29 cellular contexts compared by ENCODE assay signal in the genomic region with DNA sequence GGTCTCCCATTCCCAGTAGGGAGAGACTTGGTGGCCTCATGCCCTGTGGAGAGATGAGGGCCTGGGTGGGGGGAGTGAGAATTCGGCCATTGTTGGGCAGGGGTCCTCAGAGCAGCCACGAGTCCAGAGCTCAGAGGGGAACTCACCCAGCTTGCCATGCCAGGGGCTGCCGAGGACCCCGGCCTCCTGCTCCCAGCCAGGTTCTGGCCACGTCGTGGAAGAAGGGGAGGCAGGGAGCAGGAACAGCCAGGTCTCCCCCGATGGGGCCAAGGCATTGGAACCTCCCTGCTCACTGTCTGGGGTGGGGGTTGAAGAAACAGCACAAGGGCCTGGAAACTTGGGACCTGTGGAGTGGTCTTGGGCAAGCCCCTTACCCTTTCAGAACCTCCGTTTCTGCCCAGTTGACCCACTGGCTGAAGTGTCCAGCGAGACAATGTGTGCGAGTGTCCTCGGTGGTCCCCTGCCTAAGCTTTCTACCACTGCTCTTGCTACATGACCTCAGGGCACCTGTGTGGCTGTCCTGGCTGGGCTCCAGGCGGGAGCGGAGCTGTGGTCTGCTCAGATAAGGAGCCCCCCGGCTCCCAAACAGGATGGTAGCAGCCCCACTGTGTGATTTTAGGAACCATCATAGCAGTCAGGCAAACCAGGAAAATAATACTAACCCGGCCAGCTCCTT.
"Had no signal": no experiment of that assay in that cellular context is flagged by ENCODE, and none has a peak within 500 bp of the region (broad histone marks: within the 10 kb centered on the region; RNA-seq: fewer than 3 reads in every experiment).

No MANE protein-coding gene starts in this region.

- DNase-seq: colonic mucosa; effector CD8-positive, alpha-beta T cell; erythroblast; esophagus squamous epithelium; foreskin melanocyte; glutamatergic neuron; heart right ventricle; hypothalamus; immature natural killer cell; islet precursor cell; kidney glomerular epithelial cell; left colon; left ventricle myocardium inferior; lower lobe of right lung; naive thymus-derived CD8-positive, alpha-beta T cell; stimulated activated CD4-positive, alpha-beta T cell treated with anti-CD3 and anti-CD28 coated beads, Interleukin-12 subunit alpha, Interleukin-12 subunit beta, amount 100 ng/mL, for 4 hours; stimulated activated CD4-positive, alpha-beta T cell treated with anti-CD3 and anti-CD28 coated beads, Interleukin-2, amount 100 ng/mL, for 24 hours; stimulated activated CD4-positive, alpha-beta T cell treated with anti-CD3 and anti-CD28 coated beads, Interleukin-4, amount 100 ng/mL, for 24 hours; stimulated activated naive CD4-positive, alpha-beta T cell treated with Interleukin-2 at 50 U/mL for 16 hours; stomach; thyroid gland; trophoblast cell had no signal

- H3K9me3 Mint-ChIP-seq: dendritic cell treated with granulocyte-macrophage colony-stimulating factor and Interleukin-4, amounts not matched to agents 40 ng/mL and 50 ng/mL, for 4 days; immature natural killer cell; naive thymus-derived CD8-positive, alpha-beta T cell; stimulated activated effector memory CD8-positive, alpha-beta T cell treated with anti-CD3 and anti-CD28 coated beads, Interleukin-12 subunit alpha, Interleukin-12 subunit beta, amount 100 ng/mL, for 72 hours had no signal

- H3K27ac Mint-ChIP-seq: dendritic cell treated with granulocyte-macrophage colony-stimulating factor and Interleukin-4, amounts not matched to agents 40 ng/mL and 50 ng/mL, for 4 days; immature natural killer cell; progenitor cell of endocrine pancreas had no signal

- H3K4me1 ChIP-seq: colonic mucosa, esophagus squamous epithelium, heart right ventricle, left ventricle myocardium inferior, lower lobe of right lung, parathyroid adenoma, right atrium auricular region, stomach had no signal

- H3K36me3 Mint-ChIP-seq: immature natural killer cell; naive thymus-derived CD8-positive, alpha-beta T cell; stimulated activated effector memory CD8-positive, alpha-beta T cell treated with anti-CD3 and anti-CD28 coated beads, Interleukin-12 subunit alpha, Interleukin-12 subunit beta, amount 100 ng/mL, for 72 hours had no signal

- H3K27me3 ChIP-seq: colonic mucosa, heart right ventricle, neutrophil, right atrium auricular region, stomach, thyroid gland had no signal

- H3K36me3 ChIP-seq: colonic mucosa, esophagus squamous epithelium, heart right ventricle, left ventricle myocardium inferior, lower lobe of right lung, neutrophil, right atrium auricular region, stomach, thyroid gland had no signal

- H3K4me3 ChIP-seq: colonic mucosa, esophagus squamous epithelium, heart right ventricle, left ventricle myocardium inferior, lower lobe of right lung, right atrium auricular region, smooth muscle cell, stomach, thyroid gland had no signal

- H3K9ac ChIP-seq: parathyroid adenoma had no signal

- H3K4me3 Mint-ChIP-seq: dendritic cell treated with granulocyte-macrophage colony-stimulating factor and Interleukin-4, amounts not matched to agents 40 ng/mL and 50 ng/mL, for 4 days; immature natural killer cell; naive thymus-derived CD8-positive, alpha-beta T cell; stimulated activated effector memory CD8-positive, alpha-beta T cell treated with anti-CD3 and anti-CD28 coated beads, Interleukin-12 subunit alpha, Interleukin-12 subunit beta, amount 100 ng/mL, for 72 hours had no signal

- H3K27me3 Mint-ChIP-seq: dendritic cell treated with granulocyte-macrophage colony-stimulating factor and Interleukin-4, amounts not matched to agents 40 ng/mL and 50 ng/mL, for 4 days; naive thymus-derived CD8-positive, alpha-beta T cell had no signal

- H3K9me3 ChIP-seq: colonic mucosa, esophagus squamous epithelium, heart right ventricle, left ventricle myocardium inferior, lower lobe of right lung, neutrophil, right atrium auricular region, stomach, thyroid gland had no signal

- H3K4me1 Mint-ChIP-seq: stimulated activated effector memory CD8-positive, alpha-beta T cell treated with anti-CD3 and anti-CD28 coated beads, Interleukin-12 subunit alpha, Interleukin-12 subunit beta, amount 100 ng/mL, for 72 hours had no signal

- H3K4me2 ChIP-seq: smooth muscle cell had no signal

- H3K27ac ChIP-seq: colonic mucosa, esophagus squamous epithelium, heart right ventricle, left ventricle myocardium inferior, lower lobe of right lung, neutrophil, parathyroid adenoma, right atrium auricular region, stomach, thyroid gland had no signal
